In genomic region chr11:67670316-67671210, GRCh38 we compare ENCODE assay signal across 20 cellular contexts. TPM values are rescaled to one million over a fixed set of nuclear protein-coding genes. Genes with fewer than 3 reads are reported as not detected.
"Had no signal": no experiment of that assay in that cellular context is flagged by ENCODE, and none has a peak within 500 bp of the region (broad histone marks: within the 10 kb centered on the region; RNA-seq: fewer than 3 reads in every experiment).

No MANE protein-coding gene starts in this region.

- H3K4me3 Mint-ChIP-seq: activated T-helper 1 cell treated with anti-CD3 and anti-CD28 coated beads, Interleukin-12 subunit alpha, Interleukin-12 subunit beta, Interleukin-2, Interleukin-4 antibody, amounts not matched to agents 30 ng/mL and 10 ng/mL and 1 ng/mL, durations not matched to agents 14 hours and 24 hours and 36 hours; dendritic cell treated with granulocyte-macrophage colony-stimulating factor and Interleukin-4, amounts not matched to agents 40 ng/mL and 50 ng/mL, for 4 days; memory B cell; natural killer cell; stimulated activated memory B cell treated with anti-CD40 and anti-IgM and Interleukin-4, amounts not matched to agents 10 μg/mL and 1 μg/mL and 100 μg/mL, for 72 hours had no signal

- H3K27me3 ChIP-seq: cardiac muscle cell, neutrophil had no signal

- H3K9me3 ChIP-seq: esophagus squamous epithelium, neutrophil, sigmoid colon had no signal

- H3K27ac ChIP-seq: cardiac muscle cell, esophagus squamous epithelium, neutrophil, sigmoid colon, spleen, WERI-Rb-1 had no signal

- H3K36me3 ChIP-seq: cardiac muscle cell, neutrophil, sigmoid colon, spleen, WERI-Rb-1 had no signal

- DNase-seq: activated CD4-positive, alpha-beta T cell treated with anti-CD3 and anti-CD28 coated beads, Interleukin-2, amount 50 U/mL, for 4 hours; activated gamma-delta T cell treated with Interleukin-2 at 50 U/mL for 16 hours; activated T-cell treated with anti-CD3 and anti-CD28 coated beads for 4 hours; amygdala; effector CD8-positive, alpha-beta T cell; esophagus squamous epithelium; left ventricle myocardium superior; natural killer cell; sigmoid colon; spleen; stimulated activated CD4-positive, alpha-beta T cell treated with anti-CD3 and anti-CD28 coated beads, Interleukin-4, amount 100 ng/mL, for 4 hours; WERI-Rb-1 had no signal

- H3K4me1 ChIP-seq: sigmoid colon had no signal

- H3K27ac Mint-ChIP-seq: activated naive CD4-positive, alpha-beta T cell treated with anti-CD3 and anti-CD28 coated beads, Interleukin-2, amount 50 U/mL, for 72 hours; activated T-helper 1 cell treated with anti-CD3 and anti-CD28 coated beads, Interleukin-12 subunit alpha, Interleukin-12 subunit beta, Interleukin-2, Interleukin-4 antibody, amounts not matched to agents 30 ng/mL and 10 ng/mL and 1 ng/mL, durations not matched to agents 14 hours and 24 hours and 36 hours; dendritic cell treated with granulocyte-macrophage colony-stimulating factor and Interleukin-4, amounts not matched to agents 40 ng/mL and 50 ng/mL, for 4 days; memory B cell; natural killer cell; stimulated activated memory B cell treated with anti-CD40 and anti-IgM and Interleukin-4, amounts not matched to agents 10 μg/mL and 1 μg/mL and 100 μg/mL, for 72 hours had no signal

- H3K27me3 Mint-ChIP-seq: dendritic cell treated with granulocyte-macrophage colony-stimulating factor and Interleukin-4, amounts not matched to agents 40 ng/mL and 50 ng/mL, for 4 days had no signal

- H3K4me1 Mint-ChIP-seq: natural killer cell had no signal

- ATAC-seq: activated naive CD4-positive, alpha-beta T cell treated with anti-CD3 and anti-CD28 coated beads, Interleukin-2, amount 50 U/mL, for 72 hours; left ventricle myocardium superior; natural killer cell; stimulated activated memory B cell treated with anti-CD40 and anti-IgM and Interleukin-4, amounts not matched to agents 10 μg/mL and 1 μg/mL and 100 μg/mL, for 72 hours had no signal

- H3K4me3 ChIP-seq: cardiac muscle cell, esophagus squamous epithelium, sigmoid colon, spleen had no signal

- H3K9me3 Mint-ChIP-seq: activated naive CD4-positive, alpha-beta T cell treated with anti-CD3 and anti-CD28 coated beads, Interleukin-2, amount 50 U/mL, for 72 hours; dendritic cell treated with granulocyte-macrophage colony-stimulating factor and Interleukin-4, amounts not matched to agents 40 ng/mL and 50 ng/mL, for 4 days; memory B cell; natural killer cell; stimulated activated memory B cell treated with anti-CD40 and anti-IgM and Interleukin-4, amounts not matched to agents 10 μg/mL and 1 μg/mL and 100 μg/mL, for 72 hours had no signal

- H3K36me3 Mint-ChIP-seq: activated naive CD4-positive, alpha-beta T cell treated with anti-CD3 and anti-CD28 coated beads, Interleukin-2, amount 50 U/mL, for 72 hours; memory B cell; natural killer cell; stimulated activated memory B cell treated with anti-CD40 and anti-IgM and Interleukin-4, amounts not matched to agents 10 μg/mL and 1 μg/mL and 100 μg/mL, for 72 hours had no signal

RNA-seq across cellular contexts. Expression of gene ALDH3B2, which starts 3.9 kb away (rescaled TPM):
- polyA plus RNA-seq: cardiac muscle cell, endothelial cell of umbilical vein had no signal

RNA-seq across cellular contexts. Expression of gene ACY3, which starts 20.0 kb away (rescaled TPM):
- polyA plus RNA-seq: cardiac muscle cell, endothelial cell of umbilical vein had no signal

RNA-seq across cellular contexts. Expression of gene TBX10, which starts 31.0 kb away (rescaled TPM):
- polyA plus RNA-seq: endothelial cell of umbilical vein had no signal
